1 cellular context compared by ENCODE assay signal in the genomic region with DNA sequence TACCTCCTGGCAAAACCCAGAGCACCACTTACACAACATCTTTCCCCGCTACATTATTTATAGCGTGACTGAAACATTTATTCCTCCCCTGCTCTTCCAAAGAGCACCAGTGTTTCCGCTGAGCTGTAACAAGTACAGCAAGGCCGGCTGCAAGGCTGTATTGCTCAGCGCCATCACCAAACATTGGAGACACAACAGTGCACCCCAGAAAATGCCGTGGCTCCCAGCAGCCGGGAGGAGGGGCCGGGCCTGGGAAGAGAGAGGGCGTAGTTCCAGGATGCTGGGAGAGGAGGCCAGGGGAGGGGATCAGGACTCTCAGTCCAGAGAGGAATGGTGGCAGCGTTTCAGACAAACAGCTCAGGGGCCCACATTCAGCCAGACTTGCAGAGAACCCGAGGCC.
TF ChIP-seq lines count a peak whose summit lies in the region.

No MANE protein-coding gene starts in this region.

TF ChIP-seq in WTC11, 78 proteins besides CTCF, POLR2A, EP300 and RAD21 (continued from another document):
- TF ChIP-seq, protein P1, sequence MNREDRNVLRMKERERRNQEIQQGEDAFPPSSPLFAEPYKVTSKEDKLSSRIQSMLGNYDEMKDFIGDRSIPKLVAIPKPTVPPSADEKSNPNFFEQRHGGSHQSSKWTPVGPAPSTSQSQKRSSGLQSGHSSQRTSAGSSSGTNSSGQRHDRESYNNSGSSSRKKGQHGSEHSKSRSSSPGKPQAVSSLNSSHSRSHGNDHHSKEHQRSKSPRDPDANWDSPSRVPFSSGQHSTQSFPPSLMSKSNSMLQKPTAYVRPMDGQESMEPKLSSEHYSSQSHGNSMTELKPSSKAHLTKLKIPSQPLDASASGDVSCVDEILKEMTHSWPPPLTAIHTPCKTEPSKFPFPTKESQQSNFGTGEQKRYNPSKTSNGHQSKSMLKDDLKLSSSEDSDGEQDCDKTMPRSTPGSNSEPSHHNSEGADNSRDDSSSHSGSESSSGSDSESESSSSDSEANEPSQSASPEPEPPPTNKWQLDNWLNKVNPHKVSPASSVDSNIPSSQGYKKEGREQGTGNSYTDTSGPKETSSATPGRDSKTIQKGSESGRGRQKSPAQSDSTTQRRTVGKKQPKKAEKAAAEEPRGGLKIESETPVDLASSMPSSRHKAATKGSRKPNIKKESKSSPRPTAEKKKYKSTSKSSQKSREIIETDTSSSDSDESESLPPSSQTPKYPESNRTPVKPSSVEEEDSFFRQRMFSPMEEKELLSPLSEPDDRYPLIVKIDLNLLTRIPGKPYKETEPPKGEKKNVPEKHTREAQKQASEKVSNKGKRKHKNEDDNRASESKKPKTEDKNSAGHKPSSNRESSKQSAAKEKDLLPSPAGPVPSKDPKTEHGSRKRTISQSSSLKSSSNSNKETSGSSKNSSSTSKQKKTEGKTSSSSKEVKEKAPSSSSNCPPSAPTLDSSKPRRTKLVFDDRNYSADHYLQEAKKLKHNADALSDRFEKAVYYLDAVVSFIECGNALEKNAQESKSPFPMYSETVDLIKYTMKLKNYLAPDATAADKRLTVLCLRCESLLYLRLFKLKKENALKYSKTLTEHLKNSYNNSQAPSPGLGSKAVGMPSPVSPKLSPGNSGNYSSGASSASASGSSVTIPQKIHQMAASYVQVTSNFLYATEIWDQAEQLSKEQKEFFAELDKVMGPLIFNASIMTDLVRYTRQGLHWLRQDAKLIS (CRISPR knock-in tag; IDR thresholded peaks at IDR 0.05; ENCODE audit: borderline replicate concordance) = no peak
- TF ChIP-seq ZNF263 (CRISPR knock-in tag; IDR thresholded peaks at IDR 0.05; ENCODE audit: low read depth) (no peak), ESRRA (CRISPR knock-in tag; IDR thresholded peaks at IDR 0.05; ENCODE audit: borderline replicate concordance) (no peak), ZNF138 (CRISPR knock-in tag; conservative IDR thresholded peaks at IDR 0.05) (no peak)
- TF ChIP-seq, protein P2, sequence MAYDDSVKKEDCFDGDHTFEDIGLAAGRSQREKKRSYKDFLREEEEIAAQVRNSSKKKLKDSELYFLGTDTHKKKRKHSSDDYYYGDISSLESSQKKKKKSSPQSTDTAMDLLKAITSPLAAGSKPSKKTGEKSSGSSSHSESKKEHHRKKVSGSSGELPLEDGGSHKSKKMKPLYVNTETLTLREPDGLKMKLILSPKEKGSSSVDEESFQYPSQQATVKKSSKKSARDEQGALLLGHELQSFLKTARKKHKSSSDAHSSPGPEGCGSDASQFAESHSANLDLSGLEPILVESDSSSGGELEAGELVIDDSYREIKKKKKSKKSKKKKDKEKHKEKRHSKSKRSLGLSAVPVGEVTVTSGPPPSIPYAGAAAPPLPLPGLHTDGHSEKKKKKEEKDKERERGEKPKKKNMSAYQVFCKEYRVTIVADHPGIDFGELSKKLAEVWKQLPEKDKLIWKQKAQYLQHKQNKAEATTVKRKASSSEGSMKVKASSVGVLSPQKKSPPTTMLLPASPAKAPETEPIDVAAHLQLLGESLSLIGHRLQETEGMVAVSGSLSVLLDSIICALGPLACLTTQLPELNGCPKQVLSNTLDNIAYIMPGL (CRISPR knock-in tag; IDR thresholded peaks at IDR 0.05) = no peak
